In genomic region chr9:41119311-41119710, GRCh38 we compare ENCODE assay signal across 10 cellular contexts. TPM values are rescaled to one million over a fixed set of nuclear protein-coding genes. Genes with fewer than 3 reads are reported as not detected.
"Had no signal": no experiment of that assay in that cellular context is flagged by ENCODE, and none has a peak within 500 bp of the region (broad histone marks: within the 10 kb centered on the region; RNA-seq: fewer than 3 reads in every experiment).

No MANE protein-coding gene starts in this region.

RNA-seq across cellular contexts. Expression of gene FOXD4L6, which starts 9.2 kb away (rescaled TPM):
- total RNA-seq: activated CD8-positive, alpha-beta memory T cell treated with anti-CD3 and anti-CD28 coated beads, Interleukin-2, amount 10 ng/mL, durations not matched to agents 7 days and 5 days; activated CD8-positive, alpha-beta T cell treated with anti-CD3 and anti-CD28 coated beads, Interleukin-2, amount 10 ng/mL, durations not matched to agents 7 days and 5 days; glomerular endothelial cell; left ventricle myocardium superior; mesothelial cell of epicardium; naive thymus-derived CD4-positive, alpha-beta T cell; subcutaneous adipose tissue; thoracic aorta; vagina had no signal
- polyA plus RNA-seq: endothelial cell of umbilical vein; naive thymus-derived CD4-positive, alpha-beta T cell had no signal
